In genomic region chr5:160471761-160472160, GRCh38 we compare ENCODE assay signal across 18 cellular contexts. TPM values are rescaled to one million over a fixed set of nuclear protein-coding genes. Genes with fewer than 3 reads are reported as not detected.
A peak's percentile ranks its signal among the peaks of the same experiment; 100 is the strongest.
DNase-seq lines count a peak whose midpoint lies in the region; ATAC-seq, FAIRE-seq and TF ChIP-seq lines count a peak whose summit lies in the region.
"Had no signal": no experiment of that assay in that cellular context is flagged by ENCODE, and none has a peak within 500 bp of the region (broad histone marks: within the 10 kb centered on the region; RNA-seq: fewer than 3 reads in every experiment).

No MANE protein-coding gene starts in this region.

- H3K27ac ChIP-seq in SK-N-SH (ENCODE audit: low read depth in 2 of 2, low read length in 1 of 2): no peak overlapping the region
- no peak overlapping the region for H3K27ac ChIP-seq in mammary epithelial cell (ENCODE audit: insufficient read depth, low read depth, low read length)
- H3K27ac ChIP-seq: adrenal gland had no signal

- in situ Hi-C loops in mammary epithelial cell (cut with MboI; ENCODE audit: low sequenced_read_pairs in 2 of 2): no loop called here

- peak overlapping the region; percentile 92 for H3K4me3 Mint-ChIP-seq in natural killer cell treated with Interleukin-12 subunit alpha and Interleukin-12 subunit beta and Interleukin-15 and Interleukin-18, amount 100 ng/mL, for 72 hours

- H3K9ac ChIP-seq in SK-N-SH (no peak overlapping the region), mammary epithelial cell (ENCODE audit: insufficient read depth, low read length) (no peak overlapping the region)

- H3K27me3 ChIP-seq in SK-N-SH (ENCODE audit: insufficient read depth) (no peaks in the 10 kb centered on the region), mammary epithelial cell (ENCODE audit: insufficient read depth, low read length) (no peaks in the 10 kb centered on the region)
- H3K27me3 ChIP-seq: adrenal gland, esophagus muscularis mucosa had no signal

- ATAC-seq in SK-N-SH treated with all-trans-retinoic acid at 6 μM for 48 hours (no peak), GM21367 (IDR thresholded peaks at IDR 0.05; ENCODE audit: unreplicated experiment) (no peak), left ventricle myocardium superior (no peak)
- ATAC-seq in activated naive CD4-positive, alpha-beta T cell treated with anti-CD3 and anti-CD28 coated beads, Interleukin-2, amount 50 U/mL, for 72 hours: no peak
- no peak for ATAC-seq in natural killer cell treated with Interleukin-12 subunit alpha and Interleukin-12 subunit beta and Interleukin-15 and Interleukin-18, amount 100 ng/mL, for 72 hours
- ATAC-seq: K562 had no signal

- TF ChIP-seq CTCF in SK-N-SH (IDR thresholded peaks at IDR 0.05) (no peak), mammary epithelial cell (conservative IDR thresholded peaks at IDR 0.05 in 1 of 2, IDR thresholded peaks at IDR 0.05 in 1 of 2; ENCODE audit: extremely low read depth in 1 of 2, insufficient read depth in 1 of 2, low read depth in 1 of 2, low read length in 2 of 2) (no peak)

- CTCF ChIA-PET in SK-N-SH (lab: Yijun Ruan, JAX): no interaction called here
- CTCF ChIA-PET in mammary epithelial cell (lab: Charles Lee; ENCODE audit: low non-redundant PET): no interaction called here

- peaks cover 64 to 71% of the 10 kb centered on the region in 2 donors for H3K4me1 Mint-ChIP-seq in natural killer cell treated with Interleukin-12 subunit alpha and Interleukin-12 subunit beta and Interleukin-15 and Interleukin-18, amount 100 ng/mL, for 72 hours (ENCODE audit: low read depth in 2 of 2)

- TF ChIP-seq POLR2A in GM12892 (IDR thresholded peaks at IDR 0.05; ENCODE audit: low read depth, low read length): peak; percentile 54

- H3K9me3 Mint-ChIP-seq in activated naive CD4-positive, alpha-beta T cell treated with anti-CD3 and anti-CD28 coated beads, Interleukin-2, amount 50 U/mL, for 72 hours: no peaks in the 10 kb centered on the region
- no peaks in the 10 kb centered on the region for H3K9me3 Mint-ChIP-seq in natural killer cell treated with Interleukin-12 subunit alpha and Interleukin-12 subunit beta and Interleukin-15 and Interleukin-18, amount 100 ng/mL, for 72 hours
- H3K9me3 Mint-ChIP-seq: naive B cell had no signal

- H3K9me3 ChIP-seq in SK-N-SH (no peaks in the 10 kb centered on the region), mammary epithelial cell (replicated peaks; ENCODE audit: insufficient read depth, low read length) (no peaks in the 10 kb centered on the region)
- H3K9me3 ChIP-seq: adrenal gland, esophagus muscularis mucosa had no signal

- TF ChIP-seq EP300 in SK-N-SH (IDR thresholded peaks at IDR 0.05; ENCODE audit: borderline replicate concordance in 1 of 2, low read depth in 1 of 2, low read length in 1 of 2): no peak

- no peaks in the 10 kb centered on the region for H4K20me1 ChIP-seq in SK-N-SH (ENCODE audit: insufficient read depth)
- no peaks in the 10 kb centered on the region for H4K20me1 ChIP-seq in mammary epithelial cell (ENCODE audit: insufficient read depth, low read length)

- WGBS in SK-N-SH (ENCODE audit: low lambda C conversion rate): 86% methylated on average over 2 of the region's 2 CpGs
- WGBS in mammary epithelial cell (ENCODE audit: low coverage, missing lambda C conversion rate): 93% methylated on average over 1 of the region's 2 CpGs

- H3K9me2 ChIP-seq in SK-N-SH: no peaks in the 10 kb centered on the region

- DNase-seq in SK-N-SH (no peak), GM12892 (ENCODE audit: insufficient read length) (no peak), mammary epithelial cell (no peak), left ventricle myocardium superior (no peak)
- DNase-seq in activated naive CD4-positive, alpha-beta T cell treated with anti-CD3 and anti-CD28 coated beads, Interleukin-2, amount 50 U/mL, for 72 hours (ENCODE audit: low spot score in 2 of 2): no peak
- DNase-seq in natural killer cell treated with Interleukin-12 subunit alpha and Interleukin-12 subunit beta and Interleukin-15 and Interleukin-18, amount 100 ng/mL, for 72 hours (ENCODE audit: low spot score): no peak
- DNase-seq: 8988T; adrenal gland; naive B cell; NCI-H146; NCI-H510A; retina; stimulated activated CD4-positive, alpha-beta T cell treated with anti-CD3 and anti-CD28 coated beads, Interleukin-2, amount 100 ng/mL, for 48 hours had no signal

- peaks cover 5% of the 10 kb centered on the region for H3F3A ChIP-seq in SK-N-SH (replicated peaks; ENCODE audit: insufficient read depth)

- peaks cover 20 to 66% of the 10 kb centered on the region in 2 donors for H3K36me3 Mint-ChIP-seq in activated naive CD4-positive, alpha-beta T cell treated with anti-CD3 and anti-CD28 coated beads, Interleukin-2, amount 50 U/mL, for 72 hours
- peaks cover 50% of the 10 kb centered on the region for H3K36me3 Mint-ChIP-seq in natural killer cell treated with Interleukin-12 subunit alpha and Interleukin-12 subunit beta and Interleukin-15 and Interleukin-18, amount 100 ng/mL, for 72 hours

- TF ChIP-seq RAD21 in SK-N-SH (IDR thresholded peaks at IDR 0.05; ENCODE audit: low read length): no peak

- no TSS peak for BruUV-seq in mammary epithelial cell (replicated peaks; lab: Mats Ljungman, UMichigan)

- H3K4me1 ChIP-seq in SK-N-SH (ENCODE audit: control insufficient read depth in 1 of 2, insufficient read depth in 2 of 2, low read depth in 1 of 2, low read length in 1 of 2) (peaks cover 0 to 12% of the 10 kb centered on the region in 2 experiments; a peak in 2 of 4 replicates), mammary epithelial cell (ENCODE audit: insufficient read depth, low read length) (peaks cover 11% of the 10 kb centered on the region)

- no peak overlapping the region for H3K4me2 ChIP-seq in SK-N-SH
- H3K4me2 ChIP-seq in mammary epithelial cell (ENCODE audit: insufficient read depth, low read depth, low read length): no peak overlapping the region

- H3K79me2 ChIP-seq in SK-N-SH (ENCODE audit: insufficient read depth) (no peaks in the 10 kb centered on the region), mammary epithelial cell (ENCODE audit: insufficient read depth, low read length) (no peaks in the 10 kb centered on the region)

- dilution Hi-C loops in mammary epithelial cell (cut with HindIII; ENCODE audit: low sequenced_read_pairs): no loop called here

- H2AFZ ChIP-seq in SK-N-SH (ENCODE audit: low read depth): peak overlapping the region; percentile 49; the same call in 1 of the 2 replicates
- no peak overlapping the region for H2AFZ ChIP-seq in mammary epithelial cell (ENCODE audit: low read depth, low read length)

- FAIRE-seq in GM12892 (lab: Jason Lieb, UNC): peak; percentile 40
- FAIRE-seq: H1, K562 had no signal

- H3K36me3 ChIP-seq in SK-N-SH (replicated peaks in 1 of 2; ENCODE audit: control insufficient read depth in 1 of 2, insufficient read depth in 2 of 2, low read length in 1 of 2): no peaks in the 10 kb centered on the region
- H3K36me3 ChIP-seq in mammary epithelial cell (ENCODE audit: insufficient read depth, low read length): no peaks in the 10 kb centered on the region
- H3K36me3 ChIP-seq: adrenal gland, esophagus muscularis mucosa had no signal

- peak overlapping the region; percentile 33 to 88 for H3K27ac Mint-ChIP-seq in activated naive CD4-positive, alpha-beta T cell treated with anti-CD3 and anti-CD28 coated beads, Interleukin-2, amount 50 U/mL, for 72 hours
- H3K27ac Mint-ChIP-seq in natural killer cell treated with Interleukin-12 subunit alpha and Interleukin-12 subunit beta and Interleukin-15 and Interleukin-18, amount 100 ng/mL, for 72 hours: peak overlapping the region; percentile 91 to 94

- POLR2A ChIA-PET in SK-N-SH (lab: Yijun Ruan, JAX): no interaction called here

- no peaks in the 10 kb centered on the region for H3K27me3 Mint-ChIP-seq in natural killer cell treated with Interleukin-12 subunit alpha and Interleukin-12 subunit beta and Interleukin-15 and Interleukin-18, amount 100 ng/mL, for 72 hours

- intact Hi-C loops in mammary epithelial cell (cut with micrococcal nuclease): no loop called here
- intact Hi-C loops in left ventricle myocardium superior (cut with micrococcal nuclease): no loop called here

- no peak overlapping the region for H3K4me3 ChIP-seq in SK-N-SH (ENCODE audit: low read depth in 2 of 2, low read length in 1 of 2)
- H3K4me3 ChIP-seq in mammary epithelial cell (replicated peaks in 1 of 3; ENCODE audit: insufficient read depth in 1 of 3, low read depth in 2 of 3, low read length in 3 of 3): no peak overlapping the region
- H3K4me3 ChIP-seq: adrenal gland, esophagus muscularis mucosa, K562 had no signal

TF ChIP-seq in SK-N-SH, 30 proteins besides CTCF, POLR2A, EP300 and RAD21 (continues in another document):
- TF ChIP-seq SMC3 (IDR thresholded peaks at IDR 0.05; ENCODE audit: low read depth, low read length) (no peak), TAF1 (IDR thresholded peaks at IDR 0.05; ENCODE audit: borderline replicate concordance, low read depth, low read length) (no peak)

RNA-seq across cellular contexts. Expression of gene PTTG1, which starts 50.1 kb away (rescaled TPM):
- polyA plus RNA-seq in SK-N-SH (2012; rRNA removed) (221 and 279 TPM in 2 replicates), mammary epithelial cell (381 TPM)
- 275 and 326 TPM in 2 replicates for polyA plus RNA-seq in SK-N-SH (2012; cell fraction: cytosol; rRNA removed)
- polyA plus RNA-seq in SK-N-SH (2012; cell fraction: nucleus; rRNA removed): 88.1 and 137 TPM in 2 replicates
- 184 TPM for polyA plus RNA-seq in GM12892 (2012; ENCODE audit: missing spikeins)
- 100 to 1,000 TPM; 165 to 373 TPM for total RNA-seq in activated naive CD4-positive, alpha-beta T cell treated with anti-CD3 and anti-CD28 coated beads, Interleukin-2, amount 50 U/mL, for 72 hours
- 100 to 1,000 TPM; 139 to 241 TPM for total RNA-seq in natural killer cell treated with Interleukin-12 subunit alpha and Interleukin-12 subunit beta and Interleukin-15 and Interleukin-18, amount 100 ng/mL, for 72 hours
- total RNA-seq in mammary epithelial cell (100 to 1,000 TPM in 1 of 2 donors, 10 to 100 TPM in 1; 28.5 to 106 TPM), left ventricle myocardium superior (1.4 TPM)
- polyA minus RNA-seq in mammary epithelial cell: 53.7 TPM

RNA-seq across cellular contexts. Expression of gene SLU7, which starts 52.9 kb away (rescaled TPM):
- polyA plus RNA-seq in SK-N-SH (2012; rRNA removed) (22.3 and 28.3 TPM in 2 replicates), mammary epithelial cell (21.4 TPM)
- 38.0 and 59.3 TPM in 2 replicates for polyA plus RNA-seq in SK-N-SH (2012; cell fraction: cytosol; rRNA removed)
- polyA plus RNA-seq in SK-N-SH (2012; cell fraction: nucleus; rRNA removed): 9.5 and 24.0 TPM in 2 replicates
- 53.8 TPM for polyA plus RNA-seq in GM12892 (2012; ENCODE audit: missing spikeins)
- total RNA-seq in activated naive CD4-positive, alpha-beta T cell treated with anti-CD3 and anti-CD28 coated beads, Interleukin-2, amount 50 U/mL, for 72 hours: 10 to 100 TPM; 36.5 to 53.5 TPM
- total RNA-seq in natural killer cell treated with Interleukin-12 subunit alpha and Interleukin-12 subunit beta and Interleukin-15 and Interleukin-18, amount 100 ng/mL, for 72 hours: 10 to 100 TPM; 50.7 to 62.0 TPM
- total RNA-seq in mammary epithelial cell (10 to 100 TPM; 38.3 to 38.7 TPM), left ventricle myocardium superior (46.5 TPM)
- 34.9 TPM for polyA minus RNA-seq in mammary epithelial cell

Comparison
In these comparisons a context has a peak if more than half of its experiments do, and no peak if none do; other contexts are left out.
1. RNA of gene PTTG1, which starts 50.1 kb away (total RNA-seq): 165 to 373 TPM in activated naive CD4-positive, alpha-beta T cell treated with anti-CD3 and anti-CD28 coated beads, Interleukin-2, amount 50 U/mL, for 72 hours, 139 to 241 TPM in natural killer cell treated with Interleukin-12 subunit alpha and Interleukin-12 subunit beta and Interleukin-15 and Interleukin-18, amount 100 ng/mL, for 72 hours and 28.5 to 106 TPM in mammary epithelial cell; 1.4 TPM in left ventricle myocardium superior (single experiment); every median in the first group is over 10 times any median in the second.